In genomic region chr1:1435094-1435903, GRCh38 we compare ENCODE assay signal across 8 cellular contexts. TPM values are rescaled to one million over a fixed set of nuclear protein-coding genes. Genes with fewer than 3 reads are reported as not detected.
DNase-seq lines count a peak whose midpoint lies in the region; ATAC-seq, FAIRE-seq and TF ChIP-seq lines count a peak whose summit lies in the region.

Gene VWA1, plus strand, starts transcription at chr1:1435690. Its CDS starts 59 bp downstream, at chr1:1435749.

- TF ChIP-seq CTCF in epithelial cell of esophagus (IDR thresholded peaks at IDR 0.05; ENCODE audit: insufficient read depth, low read depth, low read length, missing control alignments), result no peak
- no peak for TF ChIP-seq CTCF in mesothelial cell of epicardium (IDR thresholded peaks at IDR 0.05; ENCODE audit: unreplicated experiment)

- no peaks in the 10 kb centered on the region for H3K9me3 Mint-ChIP-seq in mesothelial cell of epicardium

- peak within 1 kb of the TSS; percentile 95 for H3K27ac Mint-ChIP-seq in mesothelial cell of epicardium

- no peak for TF ChIP-seq POLR2A in GM12891 (IDR thresholded peaks at IDR 0.05; ENCODE audit: low read depth, low read length)

- peak within 1 kb of the TSS; percentile 77 for H3K4me3 Mint-ChIP-seq in mesothelial cell of epicardium

- DNase-seq in GM12891 (ENCODE audit: insufficient read length, low spot score) (peak; percentile 92), NCI-H2227 (lab: John Stamatoyannopoulos, UW; ENCODE audit: unreplicated experiment) (peak; percentile 90), activated T-cell treated with anti-CD3 and anti-CD28 coated beads for 48 hours (ENCODE audit: low read depth) (peak; percentile 76), epithelial cell of esophagus (ENCODE audit: low read depth) (peak; percentile 79), mesothelial cell of epicardium (ENCODE audit: low spot score in 2 of 2, unreplicated experiment in 2 of 2) (peak; percentile 68 to 89), NCI-H1092 (lab: John Stamatoyannopoulos, UW) (no peak)
- DNase-seq in stimulated activated CD8-positive, alpha-beta memory T cell treated with anti-CD3 and anti-CD28 coated beads, Interleukin-15, amount 100 ng/mL, for 48 hours (ENCODE audit: low read depth in 2 of 2), result peak; percentile 53 to 55

- no peak for ATAC-seq in GM21360 (IDR thresholded peaks at IDR 0.05; ENCODE audit: unreplicated experiment)

- H3K36me3 Mint-ChIP-seq in mesothelial cell of epicardium, result no peaks in the 10 kb centered on the region

- H3K4me3 ChIP-seq in epithelial cell of esophagus (ENCODE audit: low read length), result peak within 1 kb of the TSS; percentile 56

- no peaks in the 10 kb centered on the region for H3K27me3 Mint-ChIP-seq in mesothelial cell of epicardium (ENCODE audit: low read depth)

- H3K4me1 Mint-ChIP-seq in mesothelial cell of epicardium, result peaks cover 41% of the 10 kb centered on the region

- FAIRE-seq in GM12891 (lab: Jason Lieb, UNC), result peak; percentile 92

TF ChIP-seq in GM12891, 5 proteins besides CTCF, POLR2A, EP300 and RAD21:
- TF ChIP-seq TAF1 (IDR thresholded peaks at IDR 0.05; ENCODE audit: low read depth, low read length), result no peak
- no peak for TF ChIP-seq POU2F2 (IDR thresholded peaks at IDR 0.05; ENCODE audit: low read depth, low read length)
- TF ChIP-seq PAX5 (IDR thresholded peaks at IDR 0.05; ENCODE audit: insufficient read depth, low read length, severe bottlenecking), result no peak
- no peak for TF ChIP-seq SPI1 (IDR thresholded peaks at IDR 0.05; ENCODE audit: low read depth, low read length)
- no peak for TF ChIP-seq POLR2AphosphoS5 (IDR thresholded peaks at IDR 0.05; ENCODE audit: low read depth, low read length)

RNA-seq across cellular contexts. Expression of gene VWA1, which starts in this region (rescaled TPM):
- 0.33 TPM for polyA plus RNA-seq in GM12891 (2012; ENCODE audit: low read depth, missing spikeins)
- 57.0 to 59.1 TPM (median 57.7 TPM) in 3 replicates for total RNA-seq in mesothelial cell of epicardium
